Comparison of ENCODE assay signal across 8 cellular contexts in the genomic region with DNA sequence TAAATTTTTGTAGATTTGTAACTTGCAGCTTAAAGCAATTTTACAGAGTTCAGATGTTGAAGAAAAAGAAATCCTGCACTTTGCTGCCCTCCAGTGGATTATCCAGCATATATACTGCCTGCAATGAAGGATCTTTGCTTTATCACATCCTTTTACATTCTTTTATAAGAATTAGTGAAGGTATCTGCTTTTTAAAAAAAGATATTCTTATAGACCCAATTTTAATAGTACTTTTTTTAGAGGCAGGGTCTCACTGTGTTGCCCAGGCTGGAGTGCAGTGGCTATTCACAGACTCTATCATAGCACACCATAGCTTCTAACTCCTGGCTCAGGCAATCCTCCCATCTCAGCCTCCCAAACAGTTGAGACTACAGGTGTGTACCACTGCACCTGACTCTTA.
A peak's percentile ranks its signal among the peaks of the same experiment; 100 is the strongest.
DNase-seq lines count a peak whose midpoint lies in the region; ATAC-seq and TF ChIP-seq lines count a peak whose summit lies in the region.

No MANE protein-coding gene starts in this region.

- no peak overlapping the region for H3K27ac ChIP-seq in left ventricle myocardium inferior (replicated peaks)
- no peak overlapping the region for H3K27ac ChIP-seq in right cardiac atrium (ENCODE audit: low read length)
- H3K27ac ChIP-seq in OCI-LY1 (ENCODE audit: low read depth, low read length, poor library complexity, severe bottlenecking), result no peak overlapping the region
- H3K27ac ChIP-seq in breast epithelium, result no peak overlapping the region
- no peak overlapping the region for H3K27ac ChIP-seq in lung (ENCODE audit: low read depth in 1 of 2, low read length in 1 of 2)

- no peak overlapping the region for H2AFZ ChIP-seq in OCI-LY1 (ENCODE audit: low read length)

- intact Hi-C loops in left ventricle myocardium inferior (cut with micrococcal nuclease), result no loop called here
- intact Hi-C loops in right cardiac atrium (cut with DNase I), result no loop called here
- intact Hi-C loops in breast epithelium (cut with DNase I; ENCODE audit: low total_unique reads), result no loop called here

- H3K79me2 ChIP-seq in OCI-LY1 (ENCODE audit: insufficient read depth, low read length), result no peaks in the 10 kb centered on the region

- no peaks in the 10 kb centered on the region for H4K20me1 ChIP-seq in OCI-LY1 (ENCODE audit: insufficient read depth, low read length)

- DNase-seq in left ventricle myocardium inferior, result no peak
- DNase-seq in right cardiac atrium, result no peak
- DNase-seq in HFF-Myc (ENCODE audit: extremely low read depth, low read depth), result peak; percentile 21
- DNase-seq in breast epithelium (ENCODE audit: low spot score in 2 of 2), result no peak
- no peak for DNase-seq in lung (ENCODE audit: low spot score)

- ATAC-seq in right cardiac atrium (no peak), lung (ENCODE audit: insufficient read depth, low FRiP score) (no peak), GM18873 (IDR thresholded peaks at IDR 0.05; ENCODE audit: low FRiP score, unreplicated experiment) (no peak), GM21737 (IDR thresholded peaks at IDR 0.05; ENCODE audit: unreplicated experiment) (no peak)

- peaks cover 46% of the 10 kb centered on the region for H3K36me3 ChIP-seq in left ventricle myocardium inferior
- H3K36me3 ChIP-seq in OCI-LY1 (ENCODE audit: insufficient read depth, low read length), result peaks cover 23% of the 10 kb centered on the region
- peaks cover 3% of the 10 kb centered on the region for H3K36me3 ChIP-seq in breast epithelium
- H3K36me3 ChIP-seq in lung (ENCODE audit: control insufficient read depth in 2 of 2, insufficient read depth in 2 of 2, low read length in 2 of 2), result peaks cover 2 to 6% of the 10 kb centered on the region in 2 donors

- H3F3A ChIP-seq in OCI-LY1 (ENCODE audit: insufficient read depth, low read length), result no peaks in the 10 kb centered on the region

- TF ChIP-seq POLR2A in breast epithelium (IDR thresholded peaks at IDR 0.05), result no peak

- no peak overlapping the region for H3K9ac ChIP-seq in OCI-LY1 (ENCODE audit: low read length)

- H3K9me3 ChIP-seq in left ventricle myocardium inferior (replicated peaks), result no peaks in the 10 kb centered on the region
- H3K9me3 ChIP-seq in right cardiac atrium (ENCODE audit: control insufficient read depth, low read length), result no peaks in the 10 kb centered on the region
- no peaks in the 10 kb centered on the region for H3K9me3 ChIP-seq in OCI-LY1 (ENCODE audit: low read length)
- no peaks in the 10 kb centered on the region for H3K9me3 ChIP-seq in breast epithelium
- no peaks in the 10 kb centered on the region for H3K9me3 ChIP-seq in lung (ENCODE audit: control insufficient read depth in 2 of 2, insufficient read depth in 1 of 2, low read length in 1 of 2)

- H3K9me2 ChIP-seq in OCI-LY1 (ENCODE audit: low read depth, low read length), result no peaks in the 10 kb centered on the region

- H3K4me2 ChIP-seq in OCI-LY1 (ENCODE audit: low read length), result no peak overlapping the region

- H3K4me1 ChIP-seq in left ventricle myocardium inferior (no peaks in the 10 kb centered on the region), right cardiac atrium (ENCODE audit: control insufficient read depth, insufficient read depth, low read length) (no peaks in the 10 kb centered on the region), OCI-LY1 (ENCODE audit: insufficient read depth, low read length, severe bottlenecking) (no peaks in the 10 kb centered on the region), breast epithelium (no peaks in the 10 kb centered on the region), lung (ENCODE audit: control insufficient read depth in 2 of 2, insufficient read depth in 2 of 2, low read length in 2 of 2) (no peaks in the 10 kb centered on the region)

- H3K27me3 ChIP-seq in left ventricle myocardium inferior (ENCODE audit: low read depth) (no peaks in the 10 kb centered on the region), right cardiac atrium (ENCODE audit: control insufficient read depth, insufficient read depth) (no peaks in the 10 kb centered on the region), OCI-LY1 (ENCODE audit: insufficient read depth, low read length) (no peaks in the 10 kb centered on the region), breast epithelium (no peaks in the 10 kb centered on the region), lung (ENCODE audit: control insufficient read depth, insufficient read depth) (no peaks in the 10 kb centered on the region)

- TF ChIP-seq CTCF in left ventricle myocardium inferior (IDR thresholded peaks at IDR 0.05; ENCODE audit: borderline replicate concordance) (peak; percentile 71), HFF-Myc (IDR thresholded peaks at IDR 0.05; ENCODE audit: low read depth, low read length, missing control alignments) (peak; percentile 55), OCI-LY1 (IDR thresholded peaks at IDR 0.05; ENCODE audit: low read length) (peak; percentile 80), breast epithelium (IDR thresholded peaks at IDR 0.05) (peak in 2 of 3 donors; percentile 10 to 23), lung (IDR thresholded peaks at IDR 0.05; ENCODE audit: control extremely low read depth, extremely low read depth) (peak; percentile 25)

- H3K4me3 ChIP-seq in left ventricle myocardium inferior (no peak overlapping the region), right cardiac atrium (ENCODE audit: low read length) (no peak overlapping the region), HFF-Myc (replicated peaks; ENCODE audit: low read depth, low read length) (no peak overlapping the region), OCI-LY1 (ENCODE audit: low read depth, low read length, poor library complexity, severe bottlenecking) (no peak overlapping the region), breast epithelium (no peak overlapping the region), lung (no peak overlapping the region)

Comparison
In these comparisons a context has a peak if more than half of its experiments do, and no peak if none do; other contexts are left out.
1. CTCF ChIP-seq: peak in every context shown above with its lines; median percentile 80 in OCI-LY1; 71 in left ventricle myocardium inferior; 55 in HFF-Myc; 25 in lung; 16 in breast epithelium.